In genomic region chr4:162977788-162978187, GRCh38 we compare ENCODE assay signal across 7 cellular contexts.
"Had no signal": no experiment of that assay in that cellular context is flagged by ENCODE, and none has a peak within 500 bp of the region (broad histone marks: within the 10 kb centered on the region; RNA-seq: fewer than 3 reads in every experiment).

No MANE protein-coding gene starts in this region.

- H3K4me3 ChIP-seq: GM12878 had no signal

- FAIRE-seq: GM12878, GM12891, GM12892, GM18507, GM19239 had no signal

- ATAC-seq: GM12878 had no signal

- DNase-seq: GDM1, GF-D8 had no signal
